ENCODE assay signal across 8 cellular contexts in genomic region chr2:62304429-62305417, GRCh38.
DNase-seq lines count a peak whose midpoint lies in the region; ATAC-seq and TF ChIP-seq lines count a peak whose summit lies in the region.

No MANE protein-coding gene starts in this region.

- TF ChIP-seq EP300 in sigmoid colon (IDR thresholded peaks at IDR 0.05): no peak

- no TSS peak for BruUV-seq in A673 (replicated peaks; lab: Mats Ljungman, UMichigan)

- H3K9me3 ChIP-seq in A673 (ENCODE audit: low read depth, low read length, poor library complexity, severe bottlenecking) (no peaks in the 10 kb centered on the region), ascending aorta (no peaks in the 10 kb centered on the region), left lung (no peaks in the 10 kb centered on the region), sigmoid colon (no peaks in the 10 kb centered on the region)

- CTCF ChIA-PET in A673 (lab: Charles Lee): no interaction called here

- TF ChIP-seq CTCF in A673 (conservative IDR thresholded peaks at IDR 0.05; ENCODE audit: low read depth, low read length) (no peak), ascending aorta (IDR thresholded peaks at IDR 0.05) (no peak), left lung (IDR thresholded peaks at IDR 0.05) (no peak), sigmoid colon (IDR thresholded peaks at IDR 0.05) (no peak), glutamatergic neuron (IDR thresholded peaks at IDR 0.05; ENCODE audit: partially characterized antibody, unreplicated experiment) (no peak)

- H3K36me3 Mint-ChIP-seq in stimulated activated naive CD8-positive, alpha-beta T cell treated with anti-CD3 and anti-CD28 coated beads, Interleukin-15, Interleukin-2, amounts not matched to agents 100 ng/mL and 50 ng/mL, for 24 hours (ENCODE audit: low read depth): peaks cover 7% of the 10 kb centered on the region
- no peaks in the 10 kb centered on the region for H3K36me3 Mint-ChIP-seq in glutamatergic neuron (ENCODE audit: unreplicated experiment)

- peaks cover 4% of the 10 kb centered on the region for H3K27me3 Mint-ChIP-seq in stimulated activated naive CD8-positive, alpha-beta T cell treated with anti-CD3 and anti-CD28 coated beads, Interleukin-15, Interleukin-2, amounts not matched to agents 100 ng/mL and 50 ng/mL, for 24 hours
- no peaks in the 10 kb centered on the region for H3K27me3 Mint-ChIP-seq in glutamatergic neuron (ENCODE audit: unreplicated experiment)

- H3K4me1 ChIP-seq in A673 (ENCODE audit: insufficient read depth, low read length, poor library complexity, severe bottlenecking) (peaks cover 13% of the 10 kb centered on the region), ascending aorta (peaks cover 0 to 3% of the 10 kb centered on the region in 2 donors), left lung (peaks cover 0 to 57% of the 10 kb centered on the region in 2 donors), sigmoid colon (no peaks in the 10 kb centered on the region)

- H3K4me1 Mint-ChIP-seq in stimulated activated naive CD8-positive, alpha-beta T cell treated with anti-CD3 and anti-CD28 coated beads, Interleukin-15, Interleukin-2, amounts not matched to agents 100 ng/mL and 50 ng/mL, for 24 hours (ENCODE audit: low read depth): peaks cover 94% of the 10 kb centered on the region
- H3K4me1 Mint-ChIP-seq in glutamatergic neuron (ENCODE audit: low read depth, unreplicated experiment): peaks cover 3% of the 10 kb centered on the region

- WGBS in sigmoid colon, 2 donors: 39% methylated on average over 13 of the region's 13 CpGs

- POLR2A ChIA-PET in A673 (lab: Charles Lee; ENCODE audit: low non-redundant PET): interaction anchor here (0.6 kb wide), 1 partner anchor 27 kb away, joined by 19 read pairs; no protein-coding TSS in a partner anchor

- H3K27ac ChIP-seq in A673 (ENCODE audit: low read depth, low read length, poor library complexity, severe bottlenecking) (peak overlapping the region; percentile 43), ascending aorta (peak overlapping the region; percentile 45 to 55), left lung (peak overlapping the region; percentile 29 to 83), sigmoid colon (peak overlapping the region in 1 of 4 donors; percentile 19)

- peak overlapping the region; percentile 79 for H3K4me3 Mint-ChIP-seq in stimulated activated naive CD8-positive, alpha-beta T cell treated with anti-CD3 and anti-CD28 coated beads, Interleukin-15, Interleukin-2, amounts not matched to agents 100 ng/mL and 50 ng/mL, for 24 hours
- H3K4me3 Mint-ChIP-seq in glutamatergic neuron (ENCODE audit: unreplicated experiment): no peak overlapping the region

- no peak for TF ChIP-seq POLR2A in sigmoid colon (IDR thresholded peaks at IDR 0.05)

- H3K36me3 ChIP-seq in A673 (ENCODE audit: insufficient read depth, low read length, poor library complexity, severe bottlenecking) (no peaks in the 10 kb centered on the region), ascending aorta (no peaks in the 10 kb centered on the region), left lung (no peaks in the 10 kb centered on the region), sigmoid colon (no peaks in the 10 kb centered on the region)

- peak overlapping the region; percentile 98 for H3K27ac Mint-ChIP-seq in stimulated activated naive CD8-positive, alpha-beta T cell treated with anti-CD3 and anti-CD28 coated beads, Interleukin-15, Interleukin-2, amounts not matched to agents 100 ng/mL and 50 ng/mL, for 24 hours
- H3K27ac Mint-ChIP-seq in glutamatergic neuron (ENCODE audit: unreplicated experiment): no peak overlapping the region

- peak; percentile 96 for DNase-seq in A673 (ENCODE audit: low spot score)
- DNase-seq in HUDEP-2 (lab: John Stamatoyannopoulos, UW; ENCODE audit: unreplicated experiment in 76 of 76): peak in 68 of 76 experiments; percentile 14 to 82 (median 52)
- peak; percentile 41 for DNase-seq in SHP77 treated with DMSO at 0.1 percent for 48 hours (lab: John Stamatoyannopoulos, UW)
- DNase-seq in ascending aorta (ENCODE audit: low spot score in 2 of 2): peak; percentile 41 to 83
- DNase-seq in left lung: peak; percentile 80 to 85
- no peak for DNase-seq in sigmoid colon
- no peak for DNase-seq in glutamatergic neuron

- H3K27me3 ChIP-seq in A673 (replicated peaks; ENCODE audit: insufficient read depth, low read depth, low read length, poor library complexity): no peaks in the 10 kb centered on the region
- H3K27me3 ChIP-seq in ascending aorta: no peaks in the 10 kb centered on the region
- no peaks in the 10 kb centered on the region for H3K27me3 ChIP-seq in left lung
- H3K27me3 ChIP-seq in sigmoid colon: no peaks in the 10 kb centered on the region

- ATAC-seq in left lung: peak; percentile 62

- intact Hi-C loops in A673 (cut with micrococcal nuclease; ENCODE audit: unreplicated experiment) (no loop called here), ascending aorta (cut with DNase I) (no loop called here), left lung (cut with DNase I) (no loop called here), sigmoid colon (cut with DNase I) (no loop called here)

- H3K9me3 Mint-ChIP-seq in stimulated activated naive CD8-positive, alpha-beta T cell treated with anti-CD3 and anti-CD28 coated beads, Interleukin-15, Interleukin-2, amounts not matched to agents 100 ng/mL and 50 ng/mL, for 24 hours: no peaks in the 10 kb centered on the region
- H3K9me3 Mint-ChIP-seq in glutamatergic neuron (ENCODE audit: unreplicated experiment): peaks cover 5% of the 10 kb centered on the region

- H3K4me3 ChIP-seq in A673 (ENCODE audit: low read depth, low read length, poor library complexity, severe bottlenecking): no peak overlapping the region
- H3K4me3 ChIP-seq in ascending aorta: no peak overlapping the region
- H3K4me3 ChIP-seq in left lung: no peak overlapping the region
- H3K4me3 ChIP-seq in sigmoid colon: no peak overlapping the region

Comparison
In these comparisons a context has a peak if more than half of its experiments do, and no peak if none do; other contexts are left out.
1. DNase-seq: peak in A673 (single experiment), HUDEP-2 (68 of 76), SHP77 treated with DMSO at 0.1 percent for 48 hours (single experiment), ascending aorta (2 of 2) and left lung (2 of 2); none in sigmoid colon (single experiment) and glutamatergic neuron (single experiment).